In genomic region chr18:74081966-74082365, GRCh38 we compare ENCODE assay signal across 16 cellular contexts.
A peak's percentile ranks its signal among the peaks of the same experiment; 100 is the strongest.
DNase-seq lines count a peak whose midpoint lies in the region; ATAC-seq, FAIRE-seq and TF ChIP-seq lines count a peak whose summit lies in the region.
"Had no signal": no experiment of that assay in that cellular context is flagged by ENCODE, and none has a peak within 500 bp of the region (broad histone marks: within the 10 kb centered on the region; RNA-seq: fewer than 3 reads in every experiment).

No MANE protein-coding gene starts in this region.

- no peak for DNase-seq in activated naive CD4-positive, alpha-beta T cell treated with anti-CD3 and anti-CD28 coated beads, Interleukin-2, amount 50 U/mL, for 16 hours
- no peak for DNase-seq in activated naive CD8-positive, alpha-beta T cell treated with anti-CD3 and anti-CD28 coated beads, Interleukin-2, amount 10 ng/mL, durations not matched to agents 7 days and 5 days
- DNase-seq in stimulated activated effector memory CD8-positive, alpha-beta T cell treated with anti-CD3 and anti-CD28 coated beads, Interleukin-12 subunit alpha, Interleukin-12 subunit beta, amount 100 ng/mL, for 72 hours (ENCODE audit: low spot score in 2 of 2), result no peak
- DNase-seq in HTR-8/SVneo (ENCODE audit: insufficient read length, low spot score) (no peak), NCI-H1436 treated with DMSO at 0.1 percent for 48 hours (lab: John Stamatoyannopoulos, UW) (no peak), AG20443 (ENCODE audit: low spot score) (no peak)
- DNase-seq: NCI-H1417 treated with DMSO at 0.1 percent for 48 hours, NCI-H748 treated with DMSO at 0.1 percent for 48 hours, psoas muscle had no signal

- no peaks in the 10 kb centered on the region for H3F3A ChIP-seq in Loucy (ENCODE audit: low read depth)

- peak overlapping the region; percentile 100 for H3K27ac Mint-ChIP-seq in activated naive CD4-positive, alpha-beta T cell treated with anti-CD3 and anti-CD28 coated beads, Interleukin-2, amount 50 U/mL, for 24 hours
- H3K27ac Mint-ChIP-seq in activated naive CD8-positive, alpha-beta T cell treated with anti-CD3 and anti-CD28 coated beads, Interleukin-2, amount 10 ng/mL, durations not matched to agents 7 days and 5 days, result peak overlapping the region; percentile 96
- peak overlapping the region; percentile 46 for H3K27ac Mint-ChIP-seq in stimulated activated effector memory CD8-positive, alpha-beta T cell treated with anti-CD3 and anti-CD28 coated beads, Interleukin-12 subunit alpha, Interleukin-12 subunit beta, amount 100 ng/mL, for 72 hours
- H3K27ac Mint-ChIP-seq: dendritic cell treated with granulocyte-macrophage colony-stimulating factor and Interleukin-4, amounts not matched to agents 40 ng/mL and 50 ng/mL, for 4 days had no signal

- peak overlapping the region; percentile 83 for H3K4me3 Mint-ChIP-seq in activated naive CD4-positive, alpha-beta T cell treated with anti-CD3 and anti-CD28 coated beads, Interleukin-2, amount 50 U/mL, for 24 hours
- H3K4me3 Mint-ChIP-seq in activated naive CD8-positive, alpha-beta T cell treated with anti-CD3 and anti-CD28 coated beads, Interleukin-2, amount 10 ng/mL, durations not matched to agents 7 days and 5 days, result peak overlapping the region; percentile 89
- H3K4me3 Mint-ChIP-seq in stimulated activated effector memory CD8-positive, alpha-beta T cell treated with anti-CD3 and anti-CD28 coated beads, Interleukin-12 subunit alpha, Interleukin-12 subunit beta, amount 100 ng/mL, for 72 hours, result no peak overlapping the region
- H3K4me3 Mint-ChIP-seq: dendritic cell treated with granulocyte-macrophage colony-stimulating factor and Interleukin-4, amounts not matched to agents 40 ng/mL and 50 ng/mL, for 4 days had no signal

- H3K36me3 Mint-ChIP-seq in activated naive CD4-positive, alpha-beta T cell treated with anti-CD3 and anti-CD28 coated beads, Interleukin-2, amount 50 U/mL, for 24 hours, result no peaks in the 10 kb centered on the region
- H3K36me3 Mint-ChIP-seq in activated naive CD8-positive, alpha-beta T cell treated with anti-CD3 and anti-CD28 coated beads, Interleukin-2, amount 10 ng/mL, durations not matched to agents 7 days and 5 days, result no peaks in the 10 kb centered on the region
- H3K36me3 Mint-ChIP-seq in stimulated activated effector memory CD8-positive, alpha-beta T cell treated with anti-CD3 and anti-CD28 coated beads, Interleukin-12 subunit alpha, Interleukin-12 subunit beta, amount 100 ng/mL, for 72 hours, result peaks cover 6% of the 10 kb centered on the region

- peaks cover 7% of the 10 kb centered on the region for H3K4me1 ChIP-seq in Loucy (ENCODE audit: insufficient read depth, low read length, poor library complexity, severe bottlenecking)
- H3K4me1 ChIP-seq: HAP-1, left ventricle myocardium inferior, psoas muscle had no signal

- H4K20me1 ChIP-seq in Loucy (ENCODE audit: insufficient read depth, low read length, poor library complexity, severe bottlenecking), result no peaks in the 10 kb centered on the region

- H3K4me1 Mint-ChIP-seq in activated naive CD4-positive, alpha-beta T cell treated with anti-CD3 and anti-CD28 coated beads, Interleukin-2, amount 50 U/mL, for 24 hours, result peaks cover 22% of the 10 kb centered on the region
- H3K4me1 Mint-ChIP-seq in activated naive CD8-positive, alpha-beta T cell treated with anti-CD3 and anti-CD28 coated beads, Interleukin-2, amount 10 ng/mL, durations not matched to agents 7 days and 5 days, result peaks cover 17% of the 10 kb centered on the region
- peaks cover 15% of the 10 kb centered on the region for H3K4me1 Mint-ChIP-seq in stimulated activated effector memory CD8-positive, alpha-beta T cell treated with anti-CD3 and anti-CD28 coated beads, Interleukin-12 subunit alpha, Interleukin-12 subunit beta, amount 100 ng/mL, for 72 hours

- peak overlapping the region; percentile 75 for H3K4me2 ChIP-seq in Loucy (ENCODE audit: low read depth, low read length, poor library complexity, severe bottlenecking)

- H3K9ac ChIP-seq in Loucy (ENCODE audit: low read depth, low read length, poor library complexity, severe bottlenecking), result no peak overlapping the region

- no peak for FAIRE-seq in HTR-8/SVneo (lab: Jason Lieb, UNC)

- H3K79me2 ChIP-seq in Loucy (ENCODE audit: insufficient read depth, low read length), result no peaks in the 10 kb centered on the region

- H3K9me3 Mint-ChIP-seq in activated naive CD4-positive, alpha-beta T cell treated with anti-CD3 and anti-CD28 coated beads, Interleukin-2, amount 50 U/mL, for 24 hours, result no peaks in the 10 kb centered on the region
- H3K9me3 Mint-ChIP-seq in activated naive CD8-positive, alpha-beta T cell treated with anti-CD3 and anti-CD28 coated beads, Interleukin-2, amount 10 ng/mL, durations not matched to agents 7 days and 5 days, result no peaks in the 10 kb centered on the region
- no peaks in the 10 kb centered on the region for H3K9me3 Mint-ChIP-seq in stimulated activated effector memory CD8-positive, alpha-beta T cell treated with anti-CD3 and anti-CD28 coated beads, Interleukin-12 subunit alpha, Interleukin-12 subunit beta, amount 100 ng/mL, for 72 hours
- H3K9me3 Mint-ChIP-seq: dendritic cell treated with granulocyte-macrophage colony-stimulating factor and Interleukin-4, amounts not matched to agents 40 ng/mL and 50 ng/mL, for 4 days had no signal

- no peaks in the 10 kb centered on the region for H3K9me2 ChIP-seq in Loucy (replicated peaks; ENCODE audit: low read depth, low read length)

- ATAC-seq in activated naive CD8-positive, alpha-beta T cell treated with anti-CD3 and anti-CD28 coated beads, Interleukin-2, amount 10 ng/mL, durations not matched to agents 7 days and 5 days (ENCODE audit: low read depth), result no peak
- ATAC-seq in stimulated activated effector memory CD8-positive, alpha-beta T cell treated with anti-CD3 and anti-CD28 coated beads, Interleukin-12 subunit alpha, Interleukin-12 subunit beta, amount 100 ng/mL, for 72 hours, result no peak
- ATAC-seq: psoas muscle had no signal

- no peak for TF ChIP-seq CTCF in Loucy (conservative IDR thresholded peaks at IDR 0.05; ENCODE audit: low read length)

- H3K36me3 ChIP-seq in Loucy (ENCODE audit: insufficient read depth, low read length), result no peaks in the 10 kb centered on the region
- H3K36me3 ChIP-seq: cardiac muscle cell, HAP-1, heart left ventricle, left ventricle myocardium inferior had no signal

- no peaks in the 10 kb centered on the region for H3K27me3 ChIP-seq in Loucy (ENCODE audit: insufficient read depth, low read length, poor library complexity, severe bottlenecking)
- H3K27me3 ChIP-seq: cardiac muscle cell, heart left ventricle had no signal

- H2AFZ ChIP-seq in Loucy (ENCODE audit: low read length), result peak overlapping the region; percentile 95

- no peaks in the 10 kb centered on the region for H3K27me3 Mint-ChIP-seq in activated naive CD4-positive, alpha-beta T cell treated with anti-CD3 and anti-CD28 coated beads, Interleukin-2, amount 50 U/mL, for 24 hours
- peaks cover 2% of the 10 kb centered on the region for H3K27me3 Mint-ChIP-seq in activated naive CD8-positive, alpha-beta T cell treated with anti-CD3 and anti-CD28 coated beads, Interleukin-2, amount 10 ng/mL, durations not matched to agents 7 days and 5 days

- no peaks in the 10 kb centered on the region for H3K9me3 ChIP-seq in Loucy (ENCODE audit: insufficient read depth, low read depth, low read length)
- H3K9me3 ChIP-seq: HAP-1, heart left ventricle, left ventricle myocardium inferior, psoas muscle had no signal

- POLR2A ChIA-PET in activated naive CD8-positive, alpha-beta T cell treated with anti-CD3 and anti-CD28 coated beads, Interleukin-2, amount 10 ng/mL, durations not matched to agents 7 days and 5 days (lab: Charles Lee), result interaction anchor here (0.9 to 2.6 kb wide), 9 partner anchors 13 to 417 kb away, joined by 3 to 18 read pairs (median 4); partner anchors contain the start of genes CNDP2, FBXO15 and TIMM21

- no peak overlapping the region for H3K4me3 ChIP-seq in Loucy (ENCODE audit: low read length, poor library complexity, severe bottlenecking)
- H3K4me3 ChIP-seq: cardiac muscle cell, HAP-1, heart left ventricle, left ventricle myocardium inferior, psoas muscle had no signal

Comparison
In these comparisons a context has a peak if more than half of its experiments do, and no peak if none do; other contexts are left out.
1. H3K27ac Mint-ChIP-seq: peak in every context shown above with its lines; median percentile 100 in activated naive CD4-positive, alpha-beta T cell treated with anti-CD3 and anti-CD28 coated beads, Interleukin-2, amount 50 U/mL, for 24 hours; 96 in activated naive CD8-positive, alpha-beta T cell treated with anti-CD3 and anti-CD28 coated beads, Interleukin-2, amount 10 ng/mL, durations not matched to agents 7 days and 5 days; 46 in stimulated activated effector memory CD8-positive, alpha-beta T cell treated with anti-CD3 and anti-CD28 coated beads, Interleukin-12 subunit alpha, Interleukin-12 subunit beta, amount 100 ng/mL, for 72 hours.